12 cellular contexts compared by ENCODE assay signal in the genomic region with DNA sequence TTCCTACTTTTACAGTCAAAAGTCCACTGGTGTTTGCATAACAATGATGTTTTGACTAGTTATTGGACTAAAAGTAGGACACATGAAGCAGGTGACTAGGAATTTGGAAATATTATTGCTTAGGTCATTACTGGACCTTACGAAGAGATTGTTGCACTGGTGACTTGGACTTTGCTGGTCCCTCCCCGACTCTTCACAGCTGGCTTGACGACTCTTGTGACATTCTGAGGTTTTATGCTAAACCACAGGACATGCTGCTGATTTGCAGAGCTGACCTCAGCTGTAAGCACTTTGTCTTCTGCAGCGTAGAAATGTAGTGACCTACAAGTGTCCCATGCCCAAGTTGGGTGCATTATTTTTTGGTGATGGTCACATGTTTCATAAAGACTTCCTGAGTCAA. TPM values are rescaled to one million over a fixed set of nuclear protein-coding genes. Genes with fewer than 3 reads are reported as not detected.
DNase-seq lines count a peak whose midpoint lies in the region; ATAC-seq and TF ChIP-seq lines count a peak whose summit lies in the region.
"Had no signal": no experiment of that assay in that cellular context is flagged by ENCODE, and none has a peak within 500 bp of the region (broad histone marks: within the 10 kb centered on the region; RNA-seq: fewer than 3 reads in every experiment).

No MANE protein-coding gene starts in this region.

- H3K27me3 ChIP-seq in HL-60 (ENCODE audit: insufficient read depth, poor library complexity, severe bottlenecking) (no peaks in the 10 kb centered on the region), osteoblast (ENCODE audit: insufficient read depth, low read length) (no peaks in the 10 kb centered on the region)
- H3K27me3 ChIP-seq: spleen had no signal

- POLR2A ChIA-PET in WTC11 (lab: Charles Lee): no interaction called here

- CTCF ChIA-PET in WTC11 (lab: Charles Lee): no interaction called here

- H3K36me3 ChIP-seq in osteoblast (ENCODE audit: insufficient read depth, low read length): peaks cover 16% of the 10 kb centered on the region

- H3K27me3 Mint-ChIP-seq in WTC11 (ENCODE audit: low read depth): no peaks in the 10 kb centered on the region

- no peaks in the 10 kb centered on the region for H4K20me1 ChIP-seq in osteoblast (ENCODE audit: insufficient read depth, low read length)

- no peaks in the 10 kb centered on the region for H3K9me3 ChIP-seq in osteoblast (ENCODE audit: low read depth, low read length)
- H3K9me3 ChIP-seq: spleen had no signal

- no peak overlapping the region for H3K4me3 Mint-ChIP-seq in WTC11

- DNase-seq in HL-60 (ENCODE audit: low read depth in 1 of 2, low spot score in 1 of 2): peak; percentile 13 to 70
- no peak for DNase-seq in WTC11 (ENCODE audit: low spot score)
- no peak for DNase-seq in left lobe of liver (ENCODE audit: low spot score)
- no peak for DNase-seq in NCI-H748 (lab: John Stamatoyannopoulos, UW; ENCODE audit: unreplicated experiment)
- DNase-seq in hippocampal formation (lab: John Stamatoyannopoulos, UW): no peak
- no peak for DNase-seq in Ammon's horn (ENCODE audit: low spot score)
- DNase-seq in osteoblast (ENCODE audit: insufficient read length, low spot score, missing footprints): no peak
- DNase-seq: amygdala, KBM-7, NCI-H2227 treated with DMSO at 0.1 percent for 48 hours, spleen had no signal

- H3K4me1 Mint-ChIP-seq in WTC11: peaks cover 19% of the 10 kb centered on the region

- no peak overlapping the region for H3K4me2 ChIP-seq in osteoblast (ENCODE audit: insufficient read depth, low read length)

- H3K27ac Mint-ChIP-seq in WTC11: 0 out of 2 replicates have a peak overlapping the region, but pooled peaks have one; percentile 41

- no peaks in the 10 kb centered on the region for H3K9me3 Mint-ChIP-seq in WTC11

- peaks cover 34% of the 10 kb centered on the region for H3K36me3 Mint-ChIP-seq in WTC11

- no peak for ATAC-seq in WTC11
- peak; percentile 65 for ATAC-seq in left lobe of liver

- H2AFZ ChIP-seq in osteoblast (ENCODE audit: low read length): no peak overlapping the region

- H3K79me2 ChIP-seq in osteoblast (ENCODE audit: insufficient read depth, low read length): no peaks in the 10 kb centered on the region

- H3K27ac ChIP-seq in 22Rv1: 0 out of 2 replicates have a peak overlapping the region, but pooled peaks have one; percentile 32
- H3K27ac ChIP-seq in HL-60 (replicated peaks): no peak overlapping the region
- H3K27ac ChIP-seq in osteoblast (ENCODE audit: low read depth, low read length): no peak overlapping the region

- no peak overlapping the region for H3K4me3 ChIP-seq in HL-60 (replicated peaks; ENCODE audit: insufficient read depth, low read length)
- no peak overlapping the region for H3K4me3 ChIP-seq in osteoblast (ENCODE audit: insufficient read depth, low read length)
- H3K4me3 ChIP-seq: spleen had no signal

- no peaks in the 10 kb centered on the region for H3K4me1 ChIP-seq in osteoblast (ENCODE audit: insufficient read depth, low read length)

- no peak for TF ChIP-seq CTCF in 22Rv1 (IDR thresholded peaks at IDR 0.05)
- no peak for TF ChIP-seq CTCF in HL-60 (IDR thresholded peaks at IDR 0.05; ENCODE audit: insufficient read depth, low read length)
- TF ChIP-seq CTCF in WTC11 (IDR thresholded peaks at IDR 0.05): no peak
- TF ChIP-seq CTCF in osteoblast (IDR thresholded peaks at IDR 0.05; ENCODE audit: extremely low read depth, low read depth, low read length): no peak

TF ChIP-seq in WTC11, 78 proteins besides CTCF, POLR2A, EP300 and RAD21 (continues in another document):
- TF ChIP-seq, protein P1, sequence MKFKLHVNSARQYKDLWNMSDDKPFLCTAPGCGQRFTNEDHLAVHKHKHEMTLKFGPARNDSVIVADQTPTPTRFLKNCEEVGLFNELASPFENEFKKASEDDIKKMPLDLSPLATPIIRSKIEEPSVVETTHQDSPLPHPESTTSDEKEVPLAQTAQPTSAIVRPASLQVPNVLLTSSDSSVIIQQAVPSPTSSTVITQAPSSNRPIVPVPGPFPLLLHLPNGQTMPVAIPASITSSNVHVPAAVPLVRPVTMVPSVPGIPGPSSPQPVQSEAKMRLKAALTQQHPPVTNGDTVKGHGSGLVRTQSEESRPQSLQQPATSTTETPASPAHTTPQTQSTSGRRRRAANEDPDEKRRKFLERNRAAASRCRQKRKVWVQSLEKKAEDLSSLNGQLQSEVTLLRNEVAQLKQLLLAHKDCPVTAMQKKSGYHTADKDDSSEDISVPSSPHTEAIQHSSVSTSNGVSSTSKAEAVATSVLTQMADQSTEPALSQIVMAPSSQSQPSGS (CRISPR knock-in tag; IDR thresholded peaks at IDR 0.05; ENCODE audit: borderline replicate concordance, low read depth): no peak
- TF ChIP-seq, protein P2, sequence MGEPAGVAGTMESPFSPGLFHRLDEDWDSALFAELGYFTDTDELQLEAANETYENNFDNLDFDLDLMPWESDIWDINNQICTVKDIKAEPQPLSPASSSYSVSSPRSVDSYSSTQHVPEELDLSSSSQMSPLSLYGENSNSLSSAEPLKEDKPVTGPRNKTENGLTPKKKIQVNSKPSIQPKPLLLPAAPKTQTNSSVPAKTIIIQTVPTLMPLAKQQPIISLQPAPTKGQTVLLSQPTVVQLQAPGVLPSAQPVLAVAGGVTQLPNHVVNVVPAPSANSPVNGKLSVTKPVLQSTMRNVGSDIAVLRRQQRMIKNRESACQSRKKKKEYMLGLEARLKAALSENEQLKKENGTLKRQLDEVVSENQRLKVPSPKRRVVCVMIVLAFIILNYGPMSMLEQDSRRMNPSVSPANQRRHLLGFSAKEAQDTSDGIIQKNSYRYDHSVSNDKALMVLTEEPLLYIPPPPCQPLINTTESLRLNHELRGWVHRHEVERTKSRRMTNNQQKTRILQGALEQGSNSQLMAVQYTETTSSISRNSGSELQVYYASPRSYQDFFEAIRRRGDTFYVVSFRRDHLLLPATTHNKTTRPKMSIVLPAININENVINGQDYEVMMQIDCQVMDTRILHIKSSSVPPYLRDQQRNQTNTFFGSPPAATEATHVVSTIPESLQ (CRISPR knock-in tag; IDR thresholded peaks at IDR 0.05): no peak
- TF ChIP-seq FOXJ3 (CRISPR knock-in tag; IDR thresholded peaks at IDR 0.05; ENCODE audit: borderline replicate concordance) (no peak), KAT7 (CRISPR knock-in tag; IDR thresholded peaks at IDR 0.05; ENCODE audit: borderline replicate concordance) (no peak), TEAD4 (CRISPR knock-in tag; IDR thresholded peaks at IDR 0.05) (no peak), ZNF232 (CRISPR knock-in tag; IDR thresholded peaks at IDR 0.05) (no peak), CREM (CRISPR knock-in tag; IDR thresholded peaks at IDR 0.05) (no peak), ZNF423 (CRISPR knock-in tag; IDR thresholded peaks at IDR 0.05) (no peak)
- TF ChIP-seq, protein P3, sequence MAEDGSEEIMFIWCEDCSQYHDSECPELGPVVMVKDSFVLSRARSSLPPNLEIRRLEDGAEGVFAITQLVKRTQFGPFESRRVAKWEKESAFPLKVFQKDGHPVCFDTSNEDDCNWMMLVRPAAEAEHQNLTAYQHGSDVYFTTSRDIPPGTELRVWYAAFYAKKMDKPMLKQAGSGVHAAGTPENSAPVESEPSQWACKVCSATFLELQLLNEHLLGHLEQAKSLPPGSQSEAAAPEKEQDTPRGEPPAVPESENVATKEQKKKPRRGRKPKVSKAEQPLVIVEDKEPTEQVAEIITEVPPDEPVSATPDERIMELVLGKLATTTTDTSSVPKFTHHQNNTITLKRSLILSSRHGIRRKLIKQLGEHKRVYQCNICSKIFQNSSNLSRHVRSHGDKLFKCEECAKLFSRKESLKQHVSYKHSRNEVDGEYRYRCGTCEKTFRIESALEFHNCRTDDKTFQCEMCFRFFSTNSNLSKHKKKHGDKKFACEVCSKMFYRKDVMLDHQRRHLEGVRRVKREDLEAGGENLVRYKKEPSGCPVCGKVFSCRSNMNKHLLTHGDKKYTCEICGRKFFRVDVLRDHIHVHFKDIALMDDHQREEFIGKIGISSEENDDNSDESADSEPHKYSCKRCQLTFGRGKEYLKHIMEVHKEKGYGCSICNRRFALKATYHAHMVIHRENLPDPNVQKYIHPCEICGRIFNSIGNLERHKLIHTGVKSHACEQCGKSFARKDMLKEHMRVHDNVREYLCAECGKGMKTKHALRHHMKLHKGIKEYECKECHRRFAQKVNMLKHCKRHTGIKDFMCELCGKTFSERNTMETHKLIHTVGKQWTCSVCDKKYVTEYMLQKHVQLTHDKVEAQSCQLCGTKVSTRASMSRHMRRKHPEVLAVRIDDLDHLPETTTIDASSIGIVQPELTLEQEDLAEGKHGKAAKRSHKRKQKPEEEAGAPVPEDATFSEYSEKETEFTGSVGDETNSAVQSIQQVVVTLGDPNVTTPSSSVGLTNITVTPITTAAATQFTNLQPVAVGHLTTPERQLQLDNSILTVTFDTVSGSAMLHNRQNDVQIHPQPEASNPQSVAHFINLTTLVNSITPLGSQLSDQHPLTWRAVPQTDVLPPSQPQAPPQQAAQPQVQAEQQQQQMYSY (CRISPR knock-in tag; IDR thresholded peaks at IDR 0.05): no peak

RNA-seq across cellular contexts. Expression of a gene that starts 21.9 kb away (rescaled TPM):
- total RNA-seq in WTC11 (2021) (32.5 to 44.2 TPM (median 41.8 TPM) in 3 replicates), left lobe of liver (239 TPM), osteoblast (19.9 and 21.8 TPM in 2 replicates)

RNA-seq across cellular contexts. Expression of a gene that starts 50.7 kb away (rescaled TPM):
- 44.3 to 48.4 TPM (median 44.6 TPM) in 3 replicates for total RNA-seq in WTC11 (2021)
- 40.7 TPM for total RNA-seq in left lobe of liver
- total RNA-seq in osteoblast: 46.6 and 47.4 TPM in 2 replicates

Comparison
In these comparisons a context has a peak if more than half of its experiments do, and no peak if none do; other contexts are left out.
1. DNase-seq: peak in HL-60 (2 of 2); none in WTC11 (single experiment), left lobe of liver (single experiment), NCI-H748 (single experiment), hippocampal formation (0 of 2), Ammon's horn (single experiment) and osteoblast (single experiment).